ENCODE assay signal across 1 cellular context in the genomic region with DNA sequence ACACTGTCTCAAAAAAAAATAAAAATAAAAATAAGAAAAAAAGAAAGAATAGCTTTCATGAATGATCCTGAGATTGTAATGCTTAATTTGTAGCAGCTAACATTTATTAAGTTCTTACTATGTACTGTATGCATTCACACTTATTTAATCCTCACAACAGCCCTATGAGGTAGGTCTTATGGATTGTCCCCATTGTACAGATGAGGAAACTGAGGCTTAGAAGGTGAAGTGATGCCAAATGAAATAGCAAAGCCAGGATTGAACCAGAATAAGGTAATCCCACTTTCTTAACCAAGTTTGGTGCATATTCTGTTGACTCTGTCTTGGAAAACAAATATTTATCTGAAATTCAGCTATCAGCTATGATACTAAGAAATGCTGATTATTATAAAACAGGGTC.
TF ChIP-seq lines count a peak whose summit lies in the region.

No MANE protein-coding gene starts in this region.

TF ChIP-seq in A549, 52 proteins besides CTCF, POLR2A, EP300 and RAD21:
- TF ChIP-seq EHMT2 (IDR thresholded peaks at IDR 0.05; ENCODE audit: low read depth), result no peak
- TF ChIP-seq MAFK (IDR thresholded peaks at IDR 0.05; ENCODE audit: partially characterized antibody), result peak; percentile 25
